ENCODE assay signal across 1 cellular context in genomic region chr6:20409427-20409971, GRCh38.
TF ChIP-seq lines count a peak whose summit lies in the region.

No MANE protein-coding gene starts in this region.

TF ChIP-seq in K562, 482 proteins besides CTCF, POLR2A, EP300 and RAD21 (continued from another document and continues in another):
- TF ChIP-seq BMI1 (IDR thresholded peaks at IDR 0.05; ENCODE audit: low read length) = no peak
- no peak for TF ChIP-seq NR2F6 (CRISPR knock-in tag; IDR thresholded peaks at IDR 0.05)
- TF ChIP-seq ZNF717 (CRISPR knock-in tag; IDR thresholded peaks at IDR 0.05) = no peak
- TF ChIP-seq FOXK1 (CRISPR knock-in tag; IDR thresholded peaks at IDR 0.05; ENCODE audit: borderline replicate concordance) = no peak
- TF ChIP-seq ZBTB34 (CRISPR knock-in tag; IDR thresholded peaks at IDR 0.05) = no peak
- TF ChIP-seq SMC3 (conservative IDR thresholded peaks at IDR 0.05; ENCODE audit: insufficient read depth, low read depth, low read length) = no peak
- TF ChIP-seq SRSF1 (IDR thresholded peaks at IDR 0.05; ENCODE audit: low read depth, low read length) = no peak
- TF ChIP-seq TEAD2 (tag; IDR thresholded peaks at IDR 0.05) = no peak
- TF ChIP-seq PHF21A (IDR thresholded peaks at IDR 0.05; ENCODE audit: borderline replicate concordance, low read depth) = no peak
- TF ChIP-seq SRSF7 (optimal IDR thresholded peaks at IDR 0.05; ENCODE audit: low read depth, low read length) = no peak
- TF ChIP-seq TAF9B (IDR thresholded peaks at IDR 0.05; ENCODE audit: partially characterized antibody) = no peak
- TF ChIP-seq ZNF224 (CRISPR knock-in tag; IDR thresholded peaks at IDR 0.05) = no peak
- TF ChIP-seq ZNF318 (IDR thresholded peaks at IDR 0.05; ENCODE audit: borderline replicate concordance in 1 of 2, low read depth in 1 of 2) = no peak
- TF ChIP-seq SOX6 (IDR thresholded peaks at IDR 0.05) = peak; percentile 80
- peak; percentile 32; the same call in 1 of the 2 replicates for TF ChIP-seq CREB1 (IDR thresholded peaks at IDR 0.05)
- no peak for TF ChIP-seq CREB1 (CRISPR knock-in tag; IDR thresholded peaks at IDR 0.05)
- no peak for TF ChIP-seq GTF2A2 (tag; IDR thresholded peaks at IDR 0.05)
- no peak for TF ChIP-seq HNRNPLL (IDR thresholded peaks at IDR 0.05; ENCODE audit: low read depth, low read length, poor library complexity, severe bottlenecking)
- no peak for TF ChIP-seq UBTF (IDR thresholded peaks at IDR 0.05; ENCODE audit: borderline replicate concordance in 1 of 2, low read depth in 2 of 2, low read length in 2 of 2)
- TF ChIP-seq ZC3H11A (IDR thresholded peaks at IDR 0.05; ENCODE audit: low read depth, low read length) = no peak
- TF ChIP-seq IRF1 (CRISPR knock-in tag; IDR thresholded peaks at IDR 0.05; ENCODE audit: borderline replicate concordance) = no peak
- TF ChIP-seq FOXK2 (conservative IDR thresholded peaks at IDR 0.05 in 1 of 2, IDR thresholded peaks at IDR 0.05 in 1 of 2; ENCODE audit: low read depth in 2 of 2) = 0 out of 4 replicates have a peak, but pooled peaks of 1 of the 2 experiments have one; percentile 10
- no peak for TF ChIP-seq THAP7 (CRISPR knock-in tag; IDR thresholded peaks at IDR 0.05)
- TF ChIP-seq KHSRP (IDR thresholded peaks at IDR 0.05) = no peak
- TF ChIP-seq CBFA2T2 (conservative IDR thresholded peaks at IDR 0.05) = peak; percentile 93
- TF ChIP-seq ZBTB2 (IDR thresholded peaks at IDR 0.05) = peak; percentile 63; the same call in 1 of the 2 replicates
- TF ChIP-seq SREBF1 (IDR thresholded peaks at IDR 0.05; ENCODE audit: borderline replicate concordance, low read depth, low read length) = no peak
- TF ChIP-seq SLC30A9 (CRISPR knock-in tag; IDR thresholded peaks at IDR 0.05) = no peak
- no peak for TF ChIP-seq ELK1 (CRISPR knock-in tag; IDR thresholded peaks at IDR 0.05)
- no peak for TF ChIP-seq CHD2 (IDR thresholded peaks at IDR 0.05; ENCODE audit: low read depth, low read length)
- TF ChIP-seq MIER1 (IDR thresholded peaks at IDR 0.05; ENCODE audit: low read depth) = no peak
- TF ChIP-seq ATF3 (IDR thresholded peaks at IDR 0.05) = no peak
- no peak for TF ChIP-seq ATF3 (CRISPR knock-in tag; conservative IDR thresholded peaks at IDR 0.05)
- peak; percentile 60 for TF ChIP-seq LEF1 (IDR thresholded peaks at IDR 0.05)
- no peak for TF ChIP-seq PHF8 (IDR thresholded peaks at IDR 0.05; ENCODE audit: borderline replicate concordance, low read length)
- no peak for TF ChIP-seq MYBL2 (IDR thresholded peaks at IDR 0.05; ENCODE audit: low read depth)
- no peak for TF ChIP-seq MYBL2 (CRISPR knock-in tag; IDR thresholded peaks at IDR 0.05; ENCODE audit: borderline replicate concordance)
- no peak for TF ChIP-seq SIX5 (IDR thresholded peaks at IDR 0.05; ENCODE audit: borderline replicate concordance in 1 of 2, insufficient read depth in 1 of 2, low read depth in 1 of 2, low read length in 2 of 2)
- no peak for TF ChIP-seq ETS1 (conservative IDR thresholded peaks at IDR 0.05; ENCODE audit: control insufficient read depth, low read depth, low read length)
- TF ChIP-seq MYC (IDR thresholded peaks at IDR 0.05; ENCODE audit: low read depth, low read length) = no peak
- no peak for TF ChIP-seq MYC (CRISPR knock-in tag; IDR thresholded peaks at IDR 0.05; ENCODE audit: borderline replicate concordance, low read depth)
- TF ChIP-seq ZNF277 (CRISPR knock-in tag; IDR thresholded peaks at IDR 0.05; ENCODE audit: borderline replicate concordance) = no peak
- no peak for TF ChIP-seq CAMTA2 (CRISPR knock-in tag; conservative IDR thresholded peaks at IDR 0.05)
